In the genomic region with DNA sequence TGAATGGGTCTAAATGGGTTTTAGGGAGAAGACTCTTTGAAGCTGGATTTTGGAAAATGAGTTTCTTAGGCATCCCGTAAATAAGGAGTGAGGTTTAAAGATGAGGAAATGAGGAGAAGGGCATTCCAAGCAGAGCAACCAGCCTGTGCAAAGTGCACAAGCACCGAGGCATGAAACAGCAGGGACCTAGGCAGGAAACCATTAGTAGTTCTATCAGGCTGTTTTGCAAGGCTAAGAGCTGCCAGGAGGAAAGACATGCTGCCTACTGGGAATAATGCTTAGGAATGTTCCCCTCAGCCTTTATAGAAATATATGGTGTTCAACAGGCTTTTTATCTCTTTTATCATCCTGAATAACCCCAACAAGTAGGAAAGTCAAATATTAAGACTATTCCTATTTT, we compare ENCODE assay signal across 14 cellular contexts.
DNase-seq lines count a peak whose midpoint lies in the region; ATAC-seq and TF ChIP-seq lines count a peak whose summit lies in the region.
"Had no signal": no experiment of that assay in that cellular context is flagged by ENCODE, and none has a peak within 500 bp of the region (broad histone marks: within the 10 kb centered on the region; RNA-seq: fewer than 3 reads in every experiment).

No MANE protein-coding gene starts in this region.

- POLR2A ChIA-PET in Panc1 (lab: Charles Lee), result no interaction called here

- no peak for TF ChIP-seq CTCF in Panc1 (IDR thresholded peaks at IDR 0.05)
- no peak for TF ChIP-seq CTCF in fibroblast of mammary gland (conservative IDR thresholded peaks at IDR 0.05; ENCODE audit: control insufficient read depth, insufficient read depth, low read depth, low read length)
- TF ChIP-seq CTCF in psoas muscle (IDR thresholded peaks at IDR 0.05), result no peak

- H3K27me3 ChIP-seq in Panc1 (ENCODE audit: control insufficient read depth, insufficient read depth, low read length), result no peaks in the 10 kb centered on the region
- no peaks in the 10 kb centered on the region for H3K27me3 ChIP-seq in psoas muscle (ENCODE audit: insufficient read depth in 3 of 3, low read length in 2 of 3)
- H3K27me3 ChIP-seq: esophagus muscularis mucosa had no signal

- H3K4me3 ChIP-seq in Panc1 (ENCODE audit: low read depth in 2 of 2, low read length in 2 of 2) (no peak overlapping the region), fibroblast of mammary gland (ENCODE audit: control insufficient read depth, low read depth, low read length) (no peak overlapping the region), psoas muscle (no peak overlapping the region)
- H3K4me3 ChIP-seq: esophagus muscularis mucosa had no signal

- in situ Hi-C loops in Panc1 (cut with HindIII; ENCODE audit: low pct_unique_long_range_greater_than_20kb, low sequenced_read_pairs), result no loop called here

- ATAC-seq in Panc1 (peak; percentile 22), psoas muscle (no peak), GM18519 (IDR thresholded peaks at IDR 0.05; ENCODE audit: low FRiP score, unreplicated experiment) (no peak)
- ATAC-seq: activated CD4-positive, alpha-beta T cell treated with anti-CD3 and anti-CD28 coated beads for 36 hours had no signal

- peak overlapping the region; percentile 80 for H3K27ac ChIP-seq in Panc1 (ENCODE audit: low read length)
- H3K27ac ChIP-seq in psoas muscle, result peak overlapping the region; percentile 69
- H3K27ac ChIP-seq: parathyroid adenoma had no signal

- BruUV-seq in Panc1 (replicated peaks; lab: Mats Ljungman, UMichigan), result no TSS peak

- DNase-seq in EL (peak; percentile 58), Panc1 (ENCODE audit: low read depth, low spot score) (no peak), fibroblast of mammary gland (ENCODE audit: low read depth) (peak; percentile 67), psoas muscle (no peak), amniotic stem cell (lab: John Stamatoyannopoulos, UW) (no peak)
- no peak for DNase-seq in activated CD4-positive, alpha-beta T cell treated with anti-CD3 and anti-CD28 coated beads, Interleukin-2, amount 50 U/mL, for 1 hour
- no peak for DNase-seq in stimulated activated CD4-positive, alpha-beta T cell treated with anti-CD3 and anti-CD28 coated beads, Interleukin-4, amount 100 ng/mL, for 1 hour
- DNase-seq: activated CD4-positive, alpha-beta T cell treated with anti-CD3 and anti-CD28 coated beads for 36 hours; CD8-positive, alpha-beta memory T cell; NCI-H187 treated with DMSO at 0.1 percent for 48 hours; stimulated activated CD4-positive, alpha-beta T cell treated with anti-CD3 and anti-CD28 coated beads, Interleukin-4, amount 100 ng/mL, for 4 hours had no signal

- no peaks in the 10 kb centered on the region for H3K36me3 ChIP-seq in Panc1 (ENCODE audit: control insufficient read depth, insufficient read depth, low read length)
- H3K36me3 ChIP-seq in psoas muscle (ENCODE audit: insufficient read depth in 1 of 2, low read depth in 1 of 2), result no peaks in the 10 kb centered on the region
- H3K36me3 ChIP-seq: esophagus muscularis mucosa had no signal

- H3K9me3 ChIP-seq in Panc1 (ENCODE audit: control insufficient read depth, insufficient read depth, low read depth, low read length) (no peaks in the 10 kb centered on the region), psoas muscle (no peaks in the 10 kb centered on the region)
- H3K9me3 ChIP-seq: esophagus muscularis mucosa had no signal

- WGBS in psoas muscle, 3 donors, result 57 to 63% (median 61%) methylated on average over 2 of the region's 2 CpGs

- H3K4me1 ChIP-seq in Panc1 (ENCODE audit: control insufficient read depth, insufficient read depth, low read length) (peaks cover 29% of the 10 kb centered on the region), psoas muscle (peaks cover 39% of the 10 kb centered on the region)
- H3K4me1 ChIP-seq: parathyroid adenoma had no signal

- CTCF ChIA-PET in Panc1 (lab: Charles Lee), result no interaction called here

- intact Hi-C loops in Panc1 (cut with micrococcal nuclease; ENCODE audit: unreplicated experiment), result no loop called here
- intact Hi-C loops in psoas muscle (cut with DNase I), result loop anchor here in 1 of 2 donors (5.0 to 10.0 kb wide), 3 partner anchors 148 to 551 kb away; no protein-coding TSS in a partner anchor

Comparison
In these comparisons a context has a peak if more than half of its experiments do, and no peak if none do; other contexts are left out.
1. DNase-seq: peak in EL (single experiment) and fibroblast of mammary gland (single experiment); none in Panc1 (single experiment), psoas muscle (0 of 2), activated CD4-positive, alpha-beta T cell treated with anti-CD3 and anti-CD28 coated beads, Interleukin-2, amount 50 U/mL, for 1 hour (single experiment), amniotic stem cell (single experiment) and stimulated activated CD4-positive, alpha-beta T cell treated with anti-CD3 and anti-CD28 coated beads, Interleukin-4, amount 100 ng/mL, for 1 hour (single experiment).